1 cellular context compared by ENCODE assay signal in the genomic region with DNA sequence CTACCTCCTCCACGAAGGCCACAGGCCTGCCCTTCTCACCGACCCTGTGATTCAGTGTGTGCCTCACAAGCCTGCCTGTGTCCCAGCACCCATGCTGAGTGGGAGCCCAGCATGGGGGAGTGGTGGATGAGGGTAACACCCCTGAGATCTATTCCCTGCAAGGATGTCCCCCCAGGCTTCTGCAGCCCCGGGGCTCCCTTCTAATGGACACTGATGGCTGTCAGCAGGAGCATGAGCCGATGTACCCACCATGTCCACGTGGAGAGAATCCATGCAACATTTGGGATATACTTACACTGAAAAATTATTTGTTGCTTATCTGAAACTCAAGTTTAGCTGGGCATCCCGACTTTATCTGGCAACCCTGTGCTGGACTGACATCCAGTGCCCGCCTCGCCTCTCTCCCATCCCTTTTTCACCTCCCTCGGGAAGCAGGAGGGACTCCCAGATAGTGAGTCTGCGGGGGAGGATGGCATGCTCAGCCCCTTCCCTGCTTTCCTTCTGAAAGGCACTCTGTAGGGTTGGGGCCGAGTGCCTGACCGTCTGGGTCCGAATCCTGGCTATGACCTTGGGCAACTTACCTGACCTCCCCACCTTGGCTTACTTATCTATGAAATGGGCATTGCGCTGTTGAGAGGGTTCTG.
A peak's percentile ranks its signal among the peaks of the same experiment; 100 is the strongest.
TF ChIP-seq lines count a peak whose summit lies in the region.

No MANE protein-coding gene starts in this region.

TF ChIP-seq in HepG2, 621 proteins besides CTCF, POLR2A, EP300 and RAD21:
- no peak for TF ChIP-seq SMC3 (IDR thresholded peaks at IDR 0.05; ENCODE audit: low read length)
- TF ChIP-seq ZNF629 (CRISPR knock-in tag; conservative IDR thresholded peaks at IDR 0.05): peak; percentile 66
